In genomic region chr1:61269648-61270047, GRCh38 we compare ENCODE assay signal across 22 cellular contexts.
DNase-seq lines count a peak whose midpoint lies in the region; ATAC-seq, FAIRE-seq and TF ChIP-seq lines count a peak whose summit lies in the region.
"Had no signal": no experiment of that assay in that cellular context is flagged by ENCODE, and none has a peak within 500 bp of the region (broad histone marks: within the 10 kb centered on the region; RNA-seq: fewer than 3 reads in every experiment).

No MANE protein-coding gene starts in this region.

- no peaks in the 10 kb centered on the region for H4K20me1 ChIP-seq in GM23338 (replicated peaks; ENCODE audit: insufficient read depth)

- no peaks in the 10 kb centered on the region for H3F3A ChIP-seq in GM23338 (replicated peaks; ENCODE audit: low read depth)

- H3K9me3 ChIP-seq in prostate gland: no peaks in the 10 kb centered on the region
- H3K9me3 ChIP-seq: esophagus muscularis mucosa, left ventricle myocardium inferior, Peyer's patch, transverse colon had no signal

- H3K27ac Mint-ChIP-seq in GM23338 (peak overlapping the region; percentile 46), brain (peak overlapping the region; percentile 39 to 92 (median 74)), T-cell (no peak overlapping the region)
- H3K27ac Mint-ChIP-seq: activated naive CD8-positive, alpha-beta T cell treated with anti-CD3 and anti-CD28 coated beads, Interleukin-2, amount 10 ng/mL, durations not matched to agents 7 days and 5 days; stimulated activated naive CD8-positive, alpha-beta T cell treated with anti-CD3 and anti-CD28 coated beads, Interleukin-15, Interleukin-2, amounts not matched to agents 100 ng/mL and 50 ng/mL, for 24 hours had no signal

- H3K27me3 Mint-ChIP-seq in GM23338 (ENCODE audit: insufficient read depth, low read depth, poor library complexity) (peaks cover 6% of the 10 kb centered on the region), brain (no peaks in the 10 kb centered on the region), T-cell (peaks cover 0 to 3% of the 10 kb centered on the region in 2 donors)
- H3K27me3 Mint-ChIP-seq: activated naive CD8-positive, alpha-beta T cell treated with anti-CD3 and anti-CD28 coated beads, Interleukin-2, amount 10 ng/mL, durations not matched to agents 7 days and 5 days; stimulated activated naive CD8-positive, alpha-beta T cell treated with anti-CD3 and anti-CD28 coated beads, Interleukin-15, Interleukin-2, amounts not matched to agents 100 ng/mL and 50 ng/mL, for 24 hours had no signal

- TF ChIP-seq CTCF in D721Med (IDR thresholded peaks at IDR 0.05; ENCODE audit: insufficient read depth, missing control alignments): no peak
- no peak for TF ChIP-seq CTCF in GM23338 (conservative IDR thresholded peaks at IDR 0.05; ENCODE audit: low read depth in 2 of 2)
- no peak for TF ChIP-seq CTCF in brain (conservative IDR thresholded peaks at IDR 0.05)
- TF ChIP-seq CTCF in prostate gland (IDR thresholded peaks at IDR 0.05): no peak

- no peaks in the 10 kb centered on the region for H3K9me2 ChIP-seq in GM23338 (ENCODE audit: insufficient read depth)

- H3K36me3 ChIP-seq in GM23338 (ENCODE audit: insufficient read depth) (no peaks in the 10 kb centered on the region), prostate gland (no peaks in the 10 kb centered on the region)
- H3K36me3 ChIP-seq: esophagus muscularis mucosa, left ventricle myocardium inferior, Peyer's patch, transverse colon had no signal

- H3K4me3 Mint-ChIP-seq in GM23338 (no peak overlapping the region), brain (peak overlapping the region in 4 of 5 experiments; percentile 39 to 81 (median 72)), T-cell (no peak overlapping the region)
- H3K4me3 Mint-ChIP-seq: activated naive CD8-positive, alpha-beta T cell treated with anti-CD3 and anti-CD28 coated beads, Interleukin-2, amount 10 ng/mL, durations not matched to agents 7 days and 5 days; neural crest cell; stimulated activated naive CD8-positive, alpha-beta T cell treated with anti-CD3 and anti-CD28 coated beads, Interleukin-15, Interleukin-2, amounts not matched to agents 100 ng/mL and 50 ng/mL, for 24 hours had no signal

- intact Hi-C loops in prostate gland (cut with DNase I): no loop called here

- H3K36me3 Mint-ChIP-seq in GM23338 (ENCODE audit: low read depth) (no peaks in the 10 kb centered on the region), brain (no peaks in the 10 kb centered on the region), T-cell (no peaks in the 10 kb centered on the region)
- H3K36me3 Mint-ChIP-seq: activated naive CD8-positive, alpha-beta T cell treated with anti-CD3 and anti-CD28 coated beads, Interleukin-2, amount 10 ng/mL, durations not matched to agents 7 days and 5 days had no signal

- no peak for ATAC-seq in GM23338
- ATAC-seq in T-cell (replicated peaks in 1 of 4): no peak
- ATAC-seq: sciatic nerve had no signal

- H2AFZ ChIP-seq in GM23338: no peak overlapping the region

- FAIRE-seq in D721Med (lab: Jason Lieb, UNC): peak; percentile 60
- FAIRE-seq: HTR-8/SVneo had no signal

- POLR2A ChIA-PET in T-cell (lab: Charles Lee): interaction anchor here in 1 of 2 donors (0.6 to 0.7 kb wide), 2 partner anchors 14 to 358 kb away, joined by 3 to 5 read pairs; no protein-coding TSS in a partner anchor

- WGBS in prostate gland: 65% methylated on average over 1 of the region's 1 CpG

- CTCF ChIA-PET in T-cell (lab: Charles Lee): interaction anchor here in 1 of 2 donors (0.5 kb wide), 1 partner anchor 48 kb away, joined by 4 read pairs; no protein-coding TSS in a partner anchor

- H3K9me3 Mint-ChIP-seq in GM23338 (no peaks in the 10 kb centered on the region), brain (no peaks in the 10 kb centered on the region), T-cell (no peaks in the 10 kb centered on the region)
- H3K9me3 Mint-ChIP-seq: activated naive CD8-positive, alpha-beta T cell treated with anti-CD3 and anti-CD28 coated beads, Interleukin-2, amount 10 ng/mL, durations not matched to agents 7 days and 5 days; neural crest cell; stimulated activated naive CD8-positive, alpha-beta T cell treated with anti-CD3 and anti-CD28 coated beads, Interleukin-15, Interleukin-2, amounts not matched to agents 100 ng/mL and 50 ng/mL, for 24 hours had no signal

- DNase-seq in D721Med (ENCODE audit: insufficient read length, low spot score) (no peak), GM23338 (ENCODE audit: low spot score) (no peak), medulla oblongata (ENCODE audit: extremely low spot score) (peak; percentile 58), T-cell (no peak), DMS153 (lab: John Stamatoyannopoulos, UW) (no peak), prostate gland (ENCODE audit: low spot score) (no peak)
- DNase-seq: activated CD4-positive, alpha-beta T cell treated with anti-CD3 and anti-CD28 coated beads for 1 hour; activated naive CD8-positive, alpha-beta T cell treated with anti-CD3 and anti-CD28 coated beads, Interleukin-2, amount 10 ng/mL, durations not matched to agents 7 days and 5 days; effector CD8-positive, alpha-beta T cell; left ventricle myocardium inferior; NCI-H146; NCI-H510A treated with DMSO at 0.1 percent for 48 hours; Peyer's patch; posterior cingulate gyrus; SIG-M5; transverse colon had no signal

- H3K27me3 ChIP-seq in GM23338 (ENCODE audit: insufficient read depth): no peaks in the 10 kb centered on the region
- no peaks in the 10 kb centered on the region for H3K27me3 ChIP-seq in prostate gland (replicated peaks; ENCODE audit: insufficient read depth)
- H3K27me3 ChIP-seq: esophagus muscularis mucosa, Peyer's patch, transverse colon had no signal

- H3K4me3 ChIP-seq in GM23338: no peak overlapping the region
- H3K4me3 ChIP-seq in prostate gland: no peak overlapping the region
- H3K4me3 ChIP-seq: esophagus muscularis mucosa, left ventricle myocardium inferior, Peyer's patch, transverse colon had no signal

- TF ChIP-seq POLR2A in prostate gland (IDR thresholded peaks at IDR 0.05): no peak

- peaks cover 14% of the 10 kb centered on the region for H3K4me1 ChIP-seq in GM23338 (ENCODE audit: insufficient read depth)
- no peaks in the 10 kb centered on the region for H3K4me1 ChIP-seq in prostate gland (replicated peaks)
- H3K4me1 ChIP-seq: Peyer's patch had no signal

- peaks cover 26% of the 10 kb centered on the region for H3K4me1 Mint-ChIP-seq in GM23338
- H3K4me1 Mint-ChIP-seq in brain: peaks cover 69% of the 10 kb centered on the region
- peaks cover 10 to 12% (median 12%) of the 10 kb centered on the region in 3 donors for H3K4me1 Mint-ChIP-seq in T-cell
- H3K4me1 Mint-ChIP-seq: activated naive CD8-positive, alpha-beta T cell treated with anti-CD3 and anti-CD28 coated beads, Interleukin-2, amount 10 ng/mL, durations not matched to agents 7 days and 5 days had no signal

- H3K27ac ChIP-seq in GM23338 (ENCODE audit: low read depth): no peak overlapping the region
- no peak overlapping the region for H3K27ac ChIP-seq in prostate gland
- H3K27ac ChIP-seq: esophagus muscularis mucosa, left ventricle myocardium inferior, Peyer's patch, transverse colon had no signal

- peak overlapping the region; percentile 10; the same call in 1 of the 2 replicates for H3K4me2 ChIP-seq in GM23338

- H3K79me2 ChIP-seq in GM23338 (replicated peaks; ENCODE audit: insufficient read depth): no peaks in the 10 kb centered on the region

TF ChIP-seq in GM23338, 12 proteins besides CTCF, POLR2A, EP300 and RAD21 (continues in another document):
- TF ChIP-seq STAT1 (IDR thresholded peaks at IDR 0.05; ENCODE audit: unreplicated experiment) (no peak), POLR2AphosphoS5 (IDR thresholded peaks at IDR 0.05; ENCODE audit: low read depth) (no peak), ZNF114 (CRISPR knock-in tag; IDR thresholded peaks at IDR 0.05) (no peak), EZH2phosphoT487 (IDR thresholded peaks at IDR 0.05; ENCODE audit: unreplicated experiment) (no peak), CREB1 (CRISPR knock-in tag; IDR thresholded peaks at IDR 0.05; ENCODE audit: low read depth) (no peak), ETS1 (IDR thresholded peaks at IDR 0.05) (no peak)

Comparison
In these comparisons a context has a peak if more than half of its experiments do, and no peak if none do; other contexts are left out.
1. H3K27ac Mint-ChIP-seq: peak in GM23338 (single experiment) and brain (5 of 5); none in T-cell (0 of 2).
2. H3K4me3 Mint-ChIP-seq: peak in brain (4 of 5); none in GM23338 (single experiment) and T-cell (0 of 3).